ENCODE assay signal across 8 cellular contexts in genomic region chr18:11909081-11909410, GRCh38. TPM values are rescaled to one million over a fixed set of nuclear protein-coding genes. Genes with fewer than 3 reads are reported as not detected.
A peak's percentile ranks its signal among the peaks of the same experiment; 100 is the strongest.
DNase-seq lines count a peak whose midpoint lies in the region; ATAC-seq and TF ChIP-seq lines count a peak whose summit lies in the region.

No MANE protein-coding gene starts in this region.

- peaks cover 10% of the 10 kb centered on the region for H3K27me3 ChIP-seq in ectodermal cell (ENCODE audit: control insufficient read depth, insufficient read depth, low read length, poor library complexity, severe bottlenecking)
- no peaks in the 10 kb centered on the region for H3K27me3 ChIP-seq in neural cell (ENCODE audit: insufficient read depth, low read depth, low read length)

- peak overlapping the region; percentile 96 for H3K9ac ChIP-seq in neural cell (ENCODE audit: low read length)

- DNase-seq in GM04504 (ENCODE audit: low read depth) (peak; percentile 10), NCI-H1092 (lab: John Stamatoyannopoulos, UW) (peak; percentile 23), dermis blood vessel endothelial cell (no peak), NOMO-1 (lab: John Stamatoyannopoulos, UW; ENCODE audit: unreplicated experiment in 2 of 2) (no peak)
- DNase-seq in stimulated activated CD4-positive, alpha-beta T cell treated with anti-CD3 and anti-CD28 coated beads, Interleukin-4, amount 100 ng/mL, for 4 hours: no peak

- peak overlapping the region; percentile 78 for H3K4me3 ChIP-seq in ectodermal cell (ENCODE audit: insufficient read depth, low read depth, low read length)
- H3K4me3 ChIP-seq in neural cell (ENCODE audit: low read length): peak overlapping the region; percentile 95

- peak overlapping the region; percentile 49 for H3K4me2 ChIP-seq in neural cell (ENCODE audit: low read length)

- H3K36me3 ChIP-seq in ectodermal cell (ENCODE audit: control insufficient read depth, insufficient read depth, low read length): no peaks in the 10 kb centered on the region
- H3K36me3 ChIP-seq in neural cell (ENCODE audit: insufficient read depth, low read length): no peaks in the 10 kb centered on the region

- H3K4me1 ChIP-seq in ectodermal cell (ENCODE audit: control insufficient read depth, insufficient read depth, low read length): no peaks in the 10 kb centered on the region

- no peak for ATAC-seq in GM21367 (IDR thresholded peaks at IDR 0.05; ENCODE audit: unreplicated experiment)

- peak overlapping the region; percentile 43 for H2AFZ ChIP-seq in neural cell (ENCODE audit: low read depth, low read length)

- no peaks in the 10 kb centered on the region for H3K9me2 ChIP-seq in neural cell (ENCODE audit: insufficient read depth, low read length)

- no peaks in the 10 kb centered on the region for H3K9me3 ChIP-seq in ectodermal cell (ENCODE audit: control insufficient read depth, low read length)
- no peaks in the 10 kb centered on the region for H3K9me3 ChIP-seq in neural cell (ENCODE audit: low read length)

- H4K20me1 ChIP-seq in neural cell (ENCODE audit: insufficient read depth): no peaks in the 10 kb centered on the region

- H3K79me2 ChIP-seq in neural cell (replicated peaks; ENCODE audit: insufficient read depth, low read length): no peaks in the 10 kb centered on the region

- TF ChIP-seq EP300 in neural cell (conservative IDR thresholded peaks at IDR 0.05; ENCODE audit: poor library complexity, severe bottlenecking): no peak

- peak overlapping the region; percentile 77 for H3K27ac ChIP-seq in ectodermal cell (ENCODE audit: insufficient read depth, low read depth, low read length, poor library complexity, severe bottlenecking)
- H3K27ac ChIP-seq in neural cell (ENCODE audit: low read length): peak overlapping the region; percentile 90

- no peak for TF ChIP-seq CTCF in neural cell (IDR thresholded peaks at IDR 0.05; ENCODE audit: poor library complexity, severe bottlenecking)

- no peaks in the 10 kb centered on the region for H3F3A ChIP-seq in neural cell (ENCODE audit: insufficient read depth, low read length, poor library complexity, severe bottlenecking)

- 41 to 45% methylated on average over 3 to 8 of the region's 8 CpGs for WGBS in ectodermal cell, 2 experiments

- TF ChIP-seq RAD21 in neural cell (conservative IDR thresholded peaks at IDR 0.05): no peak

TF ChIP-seq in neural cell, 6 proteins besides CTCF, POLR2A, EP300 and RAD21:
- no peak for TF ChIP-seq TAF1 (IDR thresholded peaks at IDR 0.05; ENCODE audit: low read depth)
- no peak for TF ChIP-seq REST (IDR thresholded peaks at IDR 0.05; ENCODE audit: borderline replicate concordance)
- TF ChIP-seq SMC3 (conservative IDR thresholded peaks at IDR 0.05; ENCODE audit: poor library complexity): no peak
- no peak for TF ChIP-seq EZH2 (IDR thresholded peaks at IDR 0.05; ENCODE audit: borderline replicate concordance, insufficient read depth, low read length, poor library complexity, severe bottlenecking)
- no peak for TF ChIP-seq POLR2AphosphoS5 (IDR thresholded peaks at IDR 0.05)
- no peak for TF ChIP-seq MXI1 (conservative IDR thresholded peaks at IDR 0.05; ENCODE audit: poor library complexity, severe bottlenecking)

RNA-seq across cellular contexts. Expression of gene MPPE1, which starts 0.9 kb away (rescaled TPM):
- polyA plus RNA-seq in ectodermal cell (2013, experiment 1 of 4): 18.8 TPM
- polyA plus RNA-seq in ectodermal cell (2013, experiment 2 of 4): 20.5 TPM
- 16.3 TPM for polyA plus RNA-seq in ectodermal cell (2013, experiment 3 of 4)
- polyA plus RNA-seq in ectodermal cell (2013, experiment 4 of 4): 17.9 TPM
- polyA plus RNA-seq in neural cell: 48.3 and 53.4 TPM in 2 replicates
- polyA minus RNA-seq in neural cell: 22.4 and 26.3 TPM in 2 replicates
- total RNA-seq in dermis blood vessel endothelial cell: 14.6 and 15.6 TPM in 2 replicates

RNA-seq across cellular contexts. Expression of gene CHMP1B, which starts 57.8 kb away (rescaled TPM):
- 44.5 TPM for polyA plus RNA-seq in ectodermal cell (2013, experiment 1 of 4)
- 45.7 TPM for polyA plus RNA-seq in ectodermal cell (2013, experiment 2 of 4)
- 32.2 TPM for polyA plus RNA-seq in ectodermal cell (2013, experiment 3 of 4)
- 40.9 TPM for polyA plus RNA-seq in ectodermal cell (2013, experiment 4 of 4)
- 106 and 109 TPM in 2 replicates for polyA plus RNA-seq in neural cell
- 123 and 130 TPM in 2 replicates for polyA minus RNA-seq in neural cell
- 71.8 and 89.3 TPM in 2 replicates for total RNA-seq in dermis blood vessel endothelial cell

Comparison
In these comparisons a context has a peak if more than half of its experiments do, and no peak if none do; other contexts are left out.
1. DNase-seq: peak in GM04504 (single experiment) and NCI-H1092 (single experiment); none in dermis blood vessel endothelial cell (single experiment), NOMO-1 (0 of 2) and stimulated activated CD4-positive, alpha-beta T cell treated with anti-CD3 and anti-CD28 coated beads, Interleukin-4, amount 100 ng/mL, for 4 hours (0 of 2).